Comparison of ENCODE assay signal across 20 cellular contexts in genomic region chr7:39184387-39184786, GRCh38.
DNase-seq lines count a peak whose midpoint lies in the region; ATAC-seq and TF ChIP-seq lines count a peak whose summit lies in the region.
"Had no signal": no experiment of that assay in that cellular context is flagged by ENCODE, and none has a peak within 500 bp of the region (broad histone marks: within the 10 kb centered on the region; RNA-seq: fewer than 3 reads in every experiment).

No MANE protein-coding gene starts in this region.

- BruUV-seq in A673 (replicated peaks; lab: Mats Ljungman, UMichigan) (no TSS peak), mammary epithelial cell (replicated peaks; lab: Mats Ljungman, UMichigan) (no TSS peak)

- H3K79me2 ChIP-seq in GM23338 (replicated peaks; ENCODE audit: insufficient read depth) (no peaks in the 10 kb centered on the region), mammary epithelial cell (ENCODE audit: insufficient read depth, low read length) (no peaks in the 10 kb centered on the region)

- TF ChIP-seq POLR2A in thyroid gland (IDR thresholded peaks at IDR 0.05), result no peak

- DNase-seq in A673 (ENCODE audit: low spot score) (peak; percentile 3), GM23338 (ENCODE audit: low spot score) (peak; percentile 51), NCI-H82 (lab: John Stamatoyannopoulos, UW) (peak; percentile 86), foreskin melanocyte (peak; percentile 13), thyroid gland (no peak), mammary epithelial cell (no peak)
- DNase-seq: activated CD4-positive, alpha-beta memory T cell treated with anti-CD3 and anti-CD28 coated beads for 36 hours; amygdala; H7; islet precursor cell; Karpas-422; mesendoderm; NCI-H1930; NK-92 treated with Interleukin-12 subunit alpha and Interleukin-12 subunit beta, amount 100 ng/mL, for 24 hours; SHP77; transverse colon had no signal

- dilution Hi-C loops in mammary epithelial cell (cut with HindIII; ENCODE audit: low sequenced_read_pairs), result no loop called here

- H3K4me2 ChIP-seq in GM23338 (no peak overlapping the region), mammary epithelial cell (ENCODE audit: insufficient read depth, low read depth, low read length) (no peak overlapping the region)

- H3K36me3 Mint-ChIP-seq in GM23338 (ENCODE audit: low read depth), result peaks cover 9% of the 10 kb centered on the region; the same call in 2 of the 3 replicates
- H3K36me3 Mint-ChIP-seq: activated CD4-positive, alpha-beta memory T cell treated with anti-CD3 and anti-CD28 coated beads for 36 hours had no signal

- intact Hi-C loops in A673 (cut with micrococcal nuclease; ENCODE audit: unreplicated experiment), result no loop called here
- intact Hi-C loops in thyroid gland (cut with DNase I), result no loop called here
- intact Hi-C loops in mammary epithelial cell (cut with micrococcal nuclease), result no loop called here

- H3K27ac Mint-ChIP-seq in GM23338, result no peak overlapping the region
- H3K27ac Mint-ChIP-seq: activated CD4-positive, alpha-beta memory T cell treated with anti-CD3 and anti-CD28 coated beads for 36 hours had no signal

- peaks cover 10% of the 10 kb centered on the region for H3K9me3 Mint-ChIP-seq in GM23338
- H3K9me3 Mint-ChIP-seq: activated CD4-positive, alpha-beta memory T cell treated with anti-CD3 and anti-CD28 coated beads for 36 hours had no signal

- peak; percentile 57; the same call in 2 of the 3 replicates for ATAC-seq in GM23338
- no peak for ATAC-seq in HG02840 (IDR thresholded peaks at IDR 0.05; ENCODE audit: low FRiP score, unreplicated experiment)
- no peak for ATAC-seq in HG03571 (IDR thresholded peaks at IDR 0.05; ENCODE audit: unreplicated experiment)

- no peak overlapping the region for H3K4me3 ChIP-seq in A673 (ENCODE audit: low read depth, low read length, poor library complexity, severe bottlenecking)
- no peak overlapping the region for H3K4me3 ChIP-seq in GM23338
- H3K4me3 ChIP-seq in thyroid gland (replicated peaks in 1 of 3), result no peak overlapping the region
- H3K4me3 ChIP-seq in mammary epithelial cell (replicated peaks in 1 of 3; ENCODE audit: insufficient read depth in 1 of 3, low read depth in 2 of 3, low read length in 3 of 3), result no peak overlapping the region
- H3K4me3 ChIP-seq: transverse colon had no signal

- TF ChIP-seq CTCF in A673 (conservative IDR thresholded peaks at IDR 0.05; ENCODE audit: low read depth, low read length), result no peak
- TF ChIP-seq CTCF in GM23338 (conservative IDR thresholded peaks at IDR 0.05; ENCODE audit: low read depth in 2 of 2), result no peak; a peak in 1 of 4 replicates
- TF ChIP-seq CTCF in thyroid gland (IDR thresholded peaks at IDR 0.05), result no peak
- TF ChIP-seq CTCF in mammary epithelial cell (conservative IDR thresholded peaks at IDR 0.05 in 1 of 2, IDR thresholded peaks at IDR 0.05 in 1 of 2; ENCODE audit: extremely low read depth in 1 of 2, insufficient read depth in 1 of 2, low read depth in 1 of 2, low read length in 2 of 2), result no peak

- H3K4me1 ChIP-seq in A673 (ENCODE audit: insufficient read depth, low read length, poor library complexity, severe bottlenecking) (no peaks in the 10 kb centered on the region), GM23338 (ENCODE audit: insufficient read depth) (no peaks in the 10 kb centered on the region), thyroid gland (no peaks in the 10 kb centered on the region), mammary epithelial cell (ENCODE audit: insufficient read depth, low read length) (no peaks in the 10 kb centered on the region)
- H3K4me1 ChIP-seq: transverse colon had no signal

- H2AFZ ChIP-seq in GM23338 (no peak overlapping the region), mammary epithelial cell (ENCODE audit: low read depth, low read length) (no peak overlapping the region)

- POLR2A ChIA-PET in A673 (lab: Charles Lee; ENCODE audit: low non-redundant PET), result no interaction called here

- peaks cover 8% of the 10 kb centered on the region for H3K4me1 Mint-ChIP-seq in GM23338

- in situ Hi-C loops in mammary epithelial cell (cut with MboI; ENCODE audit: low sequenced_read_pairs in 2 of 2), result no loop called here

- H3K36me3 ChIP-seq in A673 (ENCODE audit: insufficient read depth, low read length, poor library complexity, severe bottlenecking), result no peaks in the 10 kb centered on the region
- H3K36me3 ChIP-seq in GM23338 (ENCODE audit: insufficient read depth), result no peaks in the 10 kb centered on the region
- H3K36me3 ChIP-seq in thyroid gland, result no peaks in the 10 kb centered on the region
- H3K36me3 ChIP-seq in mammary epithelial cell (ENCODE audit: insufficient read depth, low read length), result no peaks in the 10 kb centered on the region
- H3K36me3 ChIP-seq: transverse colon had no signal

- H3K27ac ChIP-seq in A673 (ENCODE audit: low read depth, low read length, poor library complexity, severe bottlenecking), result no peak overlapping the region
- H3K27ac ChIP-seq in GM23338 (ENCODE audit: low read depth), result no peak overlapping the region
- H3K27ac ChIP-seq in thyroid gland, result no peak overlapping the region
- no peak overlapping the region for H3K27ac ChIP-seq in mammary epithelial cell (ENCODE audit: insufficient read depth, low read depth, low read length)
- H3K27ac ChIP-seq: epithelial cell of prostate, HL-60, transverse colon had no signal

- no peaks in the 10 kb centered on the region for H3K9me3 ChIP-seq in A673 (ENCODE audit: low read depth, low read length, poor library complexity, severe bottlenecking)
- H3K9me3 ChIP-seq in thyroid gland, result no peaks in the 10 kb centered on the region
- H3K9me3 ChIP-seq in mammary epithelial cell (replicated peaks; ENCODE audit: insufficient read depth, low read length), result no peaks in the 10 kb centered on the region
- H3K9me3 ChIP-seq: transverse colon had no signal

- H3K9ac ChIP-seq in mammary epithelial cell (ENCODE audit: insufficient read depth, low read length), result no peak overlapping the region

- no peaks in the 10 kb centered on the region for H3F3A ChIP-seq in GM23338 (replicated peaks; ENCODE audit: low read depth)

- WGBS in thyroid gland, 2 donors, result 53 to 56% methylated on average over 3 of the region's 3 CpGs
- 30% methylated on average over 3 of the region's 3 CpGs for WGBS in mammary epithelial cell (ENCODE audit: low coverage, missing lambda C conversion rate)

- H4K20me1 ChIP-seq in GM23338 (replicated peaks; ENCODE audit: insufficient read depth) (no peaks in the 10 kb centered on the region), mammary epithelial cell (ENCODE audit: insufficient read depth, low read length) (no peaks in the 10 kb centered on the region)

- H3K9me2 ChIP-seq in GM23338 (ENCODE audit: insufficient read depth), result 0 out of 2 replicates have a peak, but pooled peaks cover 8% of the 10 kb centered on the region

- CTCF ChIA-PET in A673 (lab: Charles Lee), result no interaction called here
- CTCF ChIA-PET in mammary epithelial cell (lab: Charles Lee; ENCODE audit: low non-redundant PET), result no interaction called here

- no peaks in the 10 kb centered on the region for H3K27me3 ChIP-seq in A673 (replicated peaks; ENCODE audit: insufficient read depth, low read depth, low read length, poor library complexity)
- H3K27me3 ChIP-seq in GM23338 (ENCODE audit: insufficient read depth), result no peaks in the 10 kb centered on the region
- H3K27me3 ChIP-seq in thyroid gland, result no peaks in the 10 kb centered on the region
- H3K27me3 ChIP-seq in mammary epithelial cell (ENCODE audit: insufficient read depth, low read length), result no peaks in the 10 kb centered on the region
- H3K27me3 ChIP-seq: transverse colon had no signal

- no peak overlapping the region for H3K4me3 Mint-ChIP-seq in GM23338
- H3K4me3 Mint-ChIP-seq: activated CD4-positive, alpha-beta memory T cell treated with anti-CD3 and anti-CD28 coated beads for 36 hours had no signal

- H3K27me3 Mint-ChIP-seq in GM23338 (ENCODE audit: insufficient read depth, low read depth, poor library complexity), result no peaks in the 10 kb centered on the region
- H3K27me3 Mint-ChIP-seq: activated CD4-positive, alpha-beta memory T cell treated with anti-CD3 and anti-CD28 coated beads for 36 hours had no signal

TF ChIP-seq in GM23338, 12 proteins besides CTCF, POLR2A, EP300 and RAD21:
- no peak for TF ChIP-seq STAT1 (IDR thresholded peaks at IDR 0.05; ENCODE audit: unreplicated experiment)
TF ChIP-seq in GM23338: peak in this region for 0.

Comparison
In these comparisons a context has a peak if more than half of its experiments do, and no peak if none do; other contexts are left out.
1. DNase-seq: peak in A673 (single experiment), GM23338 (single experiment), NCI-H82 (single experiment) and foreskin melanocyte (single experiment); none in thyroid gland (0 of 2) and mammary epithelial cell (single experiment).